Comparison of ENCODE assay signal across 1 cellular context in genomic region chr2:160590664-160591063, GRCh38.
TF ChIP-seq lines count a peak whose summit lies in the region.

No MANE protein-coding gene starts in this region.

TF ChIP-seq in GM23338, 12 proteins besides CTCF, POLR2A, EP300 and RAD21:
- no peak for TF ChIP-seq ZNF331 (CRISPR knock-in tag; IDR thresholded peaks at IDR 0.05; ENCODE audit: low read depth)
- no peak for TF ChIP-seq CREB1 (CRISPR knock-in tag; IDR thresholded peaks at IDR 0.05; ENCODE audit: low read depth)
- TF ChIP-seq ETS1 (IDR thresholded peaks at IDR 0.05): no peak
- TF ChIP-seq STAT1 (IDR thresholded peaks at IDR 0.05; ENCODE audit: unreplicated experiment): no peak
- no peak for TF ChIP-seq ZNF114 (CRISPR knock-in tag; IDR thresholded peaks at IDR 0.05)
- TF ChIP-seq EZH2 (IDR thresholded peaks at IDR 0.05; ENCODE audit: low read depth, unreplicated experiment): no peak
- TF ChIP-seq REST (IDR thresholded peaks at IDR 0.05; ENCODE audit: unreplicated experiment): no peak
- no peak for TF ChIP-seq EZH2phosphoT487 (IDR thresholded peaks at IDR 0.05; ENCODE audit: unreplicated experiment)
- TF ChIP-seq ZNF462 (CRISPR knock-in tag; IDR thresholded peaks at IDR 0.05): no peak
- TF ChIP-seq NANOG (IDR thresholded peaks at IDR 0.05; ENCODE audit: borderline replicate concordance): no peak
- TF ChIP-seq POLR2AphosphoS5 (IDR thresholded peaks at IDR 0.05; ENCODE audit: low read depth): no peak
- no peak for TF ChIP-seq JUNB (IDR thresholded peaks at IDR 0.05; ENCODE audit: unreplicated experiment)
